11 cellular contexts compared by ENCODE assay signal in genomic region chr4:86338989-86339388, GRCh38. TPM values are rescaled to one million over a fixed set of nuclear protein-coding genes. Genes with fewer than 3 reads are reported as not detected.
DNase-seq lines count a peak whose midpoint lies in the region; ATAC-seq and TF ChIP-seq lines count a peak whose summit lies in the region.
"Had no signal": no experiment of that assay in that cellular context is flagged by ENCODE, and none has a peak within 500 bp of the region (broad histone marks: within the 10 kb centered on the region; RNA-seq: fewer than 3 reads in every experiment).

No MANE protein-coding gene starts in this region.

- H3K27me3 ChIP-seq in heart left ventricle (no peaks in the 10 kb centered on the region), esophagus squamous epithelium (no peaks in the 10 kb centered on the region)

- TF ChIP-seq POLR2A in heart left ventricle (IDR thresholded peaks at IDR 0.05) = no peak
- no peak for TF ChIP-seq POLR2A in esophagus squamous epithelium (IDR thresholded peaks at IDR 0.05)

- H3K9me3 ChIP-seq in heart left ventricle (no peaks in the 10 kb centered on the region), esophagus squamous epithelium (no peaks in the 10 kb centered on the region)

- WGBS in heart left ventricle, 4 donors = 46 to 61% (median 55%) methylated on average over 2 of the region's 2 CpGs
- 49 to 53% methylated on average over 2 of the region's 2 CpGs for WGBS in esophagus squamous epithelium, 2 donors

- intact Hi-C loops in heart left ventricle (cut with DNase I) (no loop called here), esophagus squamous epithelium (cut with DNase I) (no loop called here)

- peaks cover 0 to 10% (median 0%) of the 10 kb centered on the region in 12 donors for H3K4me1 ChIP-seq in heart left ventricle
- H3K4me1 ChIP-seq in esophagus squamous epithelium = peaks cover 0 to 9% (median 7%) of the 10 kb centered on the region in 3 donors

- ATAC-seq in heart left ventricle (peak in 3 of 4 donors; percentile 71 to 91 (median 88)), HG02840 (IDR thresholded peaks at IDR 0.05; ENCODE audit: low FRiP score, unreplicated experiment) (no peak), HG03159 (IDR thresholded peaks at IDR 0.05; ENCODE audit: unreplicated experiment) (no peak)

- H3K27ac ChIP-seq in VCaP (peak overlapping the region; percentile 20; the same call in 1 of the 2 replicates), heart left ventricle (no peak overlapping the region), esophagus squamous epithelium (peak overlapping the region in 1 of 4 donors; percentile 51)

- H3K36me3 ChIP-seq in heart left ventricle = no peaks in the 10 kb centered on the region
- H3K36me3 ChIP-seq in esophagus squamous epithelium = no peaks in the 10 kb centered on the region

- DNase-seq in H4 (ENCODE audit: low spot score) (peak; percentile 73), heart left ventricle (no peak), smooth muscle cell of the brain vasculature (ENCODE audit: low read depth, low spot score) (peak; percentile 74), esophagus squamous epithelium (lab: John Stamatoyannopoulos, UW) (no peak), T-helper 2 cell (no peak)
- DNase-seq: activated CD8-positive, alpha-beta memory T cell treated with anti-CD3 and anti-CD28 coated beads, Interleukin-2, amount 50 U/mL, for 48 hours; immature natural killer cell; NCI-H1417 treated with DMSO at 0.1 percent for 48 hours had no signal

- H3K4me3 ChIP-seq in heart left ventricle = no peak overlapping the region
- H3K4me3 ChIP-seq in esophagus squamous epithelium = no peak overlapping the region

- TF ChIP-seq CTCF in VCaP (conservative IDR thresholded peaks at IDR 0.05) (no peak), heart left ventricle (IDR thresholded peaks at IDR 0.05) (no peak), esophagus squamous epithelium (IDR thresholded peaks at IDR 0.05) (no peak)

RNA-seq across cellular contexts. Expression of gene MAPK10, which starts 20.9 kb away (rescaled TPM):
- total RNA-seq in H4 (2014; rRNA removed; shearing (Covaris generic)) = 3.8 and 8.1 TPM in 2 replicates
- 10 to 100 TPM in 1 of 9 donors, 1 to 10 TPM in 8; 1.5 to 14.1 (median 2.8) TPM for total RNA-seq in heart left ventricle
- 1 to 10 TPM in 1 of 2 donors, under 1 TPM in 1; 0.87 to 2.0 TPM for polyA plus RNA-seq in heart left ventricle
- 1 to 10 TPM; 1.7 to 8.6 (median 4.4) TPM for total RNA-seq in esophagus squamous epithelium
- polyA plus RNA-seq: immature natural killer cell had no signal

Comparison
In these comparisons a context has a peak if more than half of its experiments do, and no peak if none do; other contexts are left out.
1. DNase-seq: peak in H4 (single experiment) and smooth muscle cell of the brain vasculature (single experiment); none in heart left ventricle (0 of 5), esophagus squamous epithelium (single experiment) and T-helper 2 cell (0 of 5).
2. ATAC-seq: peak in heart left ventricle (3 of 4); none in HG02840 (single experiment) and HG03159 (single experiment).